In genomic region chr1:111442457-111442856, GRCh38 we compare ENCODE assay signal across 22 cellular contexts. TPM values are rescaled to one million over a fixed set of nuclear protein-coding genes. Genes with fewer than 3 reads are reported as not detected.
DNase-seq lines count a peak whose midpoint lies in the region; ATAC-seq and TF ChIP-seq lines count a peak whose summit lies in the region.
"Had no signal": no experiment of that assay in that cellular context is flagged by ENCODE, and none has a peak within 500 bp of the region (broad histone marks: within the 10 kb centered on the region; RNA-seq: fewer than 3 reads in every experiment).

No MANE protein-coding gene starts in this region.

- H3F3A ChIP-seq in GM23338 (replicated peaks; ENCODE audit: low read depth): no peaks in the 10 kb centered on the region

- H3K36me3 Mint-ChIP-seq in activated naive CD4-positive, alpha-beta T cell treated with anti-CD3 and anti-CD28 coated beads, Interleukin-2, amount 10 ng/mL, durations not matched to agents 7 days and 5 days: peaks cover 76% of the 10 kb centered on the region
- H3K36me3 Mint-ChIP-seq in GM23338 (ENCODE audit: low read depth) (peaks cover 93% of the 10 kb centered on the region), type B pancreatic cell (peaks cover 32% of the 10 kb centered on the region)
- H3K36me3 Mint-ChIP-seq in activated T-cell treated with anti-CD3 and anti-CD28 coated beads, Interleukin-2, amount 50 U/mL, for 72 hours (ENCODE audit: insufficient read depth in 2 of 2): peaks cover 4 to 34% of the 10 kb centered on the region in 2 donors
- H3K36me3 Mint-ChIP-seq in stimulated activated effector memory CD8-positive, alpha-beta T cell treated with anti-CD3 and anti-CD28 coated beads, Interleukin-12 subunit alpha, Interleukin-12 subunit beta, amount 100 ng/mL, for 72 hours: peaks cover 91% of the 10 kb centered on the region

- CTCF ChIA-PET in activated naive CD4-positive, alpha-beta T cell treated with anti-CD3 and anti-CD28 coated beads, Interleukin-2, amount 10 ng/mL, durations not matched to agents 7 days and 5 days (lab: Charles Lee): interaction anchor here (0.9 to 3.0 kb wide), 4 partner anchors 42 to 412 kb away, joined by 3 to 16 read pairs (median 6); no protein-coding TSS in a partner anchor

- no peaks in the 10 kb centered on the region; the same call in 1 of the 2 replicates for H3K4me1 ChIP-seq in GM23338 (ENCODE audit: insufficient read depth)

- H4K20me1 ChIP-seq in GM23338 (replicated peaks; ENCODE audit: insufficient read depth): peaks cover 45% of the 10 kb centered on the region

- no peaks in the 10 kb centered on the region for H3K9me2 ChIP-seq in GM23338 (ENCODE audit: insufficient read depth)

- H3K27me3 ChIP-seq in GM23338 (ENCODE audit: insufficient read depth): no peaks in the 10 kb centered on the region
- H3K27me3 ChIP-seq: foreskin keratinocyte, stomach, tibial artery had no signal

- no peaks in the 10 kb centered on the region for H3K9me3 Mint-ChIP-seq in activated naive CD4-positive, alpha-beta T cell treated with anti-CD3 and anti-CD28 coated beads, Interleukin-2, amount 10 ng/mL, durations not matched to agents 7 days and 5 days
- H3K9me3 Mint-ChIP-seq in GM23338 (no peaks in the 10 kb centered on the region), type B pancreatic cell (no peaks in the 10 kb centered on the region)
- H3K9me3 Mint-ChIP-seq in activated T-cell treated with anti-CD3 and anti-CD28 coated beads, Interleukin-2, amount 50 U/mL, for 72 hours: no peaks in the 10 kb centered on the region
- H3K9me3 Mint-ChIP-seq in stimulated activated effector memory CD8-positive, alpha-beta T cell treated with anti-CD3 and anti-CD28 coated beads, Interleukin-12 subunit alpha, Interleukin-12 subunit beta, amount 100 ng/mL, for 72 hours: no peaks in the 10 kb centered on the region
- H3K9me3 Mint-ChIP-seq: T-helper 2 cell treated with Interferon-gamma antibody and Interleukin-4, amounts not matched to agents 5 μg/mL and 100 μg/mL, for 36 hours had no signal

- H3K4me1 Mint-ChIP-seq in activated naive CD4-positive, alpha-beta T cell treated with anti-CD3 and anti-CD28 coated beads, Interleukin-2, amount 10 ng/mL, durations not matched to agents 7 days and 5 days: peaks cover 50% of the 10 kb centered on the region
- H3K4me1 Mint-ChIP-seq in GM23338 (peaks cover 4% of the 10 kb centered on the region; the same call in 2 of the 3 replicates), type B pancreatic cell (ENCODE audit: unreplicated experiment) (peaks cover 14% of the 10 kb centered on the region)
- peaks cover 62% of the 10 kb centered on the region for H3K4me1 Mint-ChIP-seq in activated T-cell treated with anti-CD3 and anti-CD28 coated beads, Interleukin-2, amount 50 U/mL, for 72 hours (ENCODE audit: low read depth)
- H3K4me1 Mint-ChIP-seq in stimulated activated effector memory CD8-positive, alpha-beta T cell treated with anti-CD3 and anti-CD28 coated beads, Interleukin-12 subunit alpha, Interleukin-12 subunit beta, amount 100 ng/mL, for 72 hours: peaks cover 57% of the 10 kb centered on the region

- peak overlapping the region; percentile 34 for H3K27ac Mint-ChIP-seq in activated naive CD4-positive, alpha-beta T cell treated with anti-CD3 and anti-CD28 coated beads, Interleukin-2, amount 10 ng/mL, durations not matched to agents 7 days and 5 days
- H3K27ac Mint-ChIP-seq in GM23338 (no peak overlapping the region), type B pancreatic cell (no peak overlapping the region)
- H3K27ac Mint-ChIP-seq in activated T-cell treated with anti-CD3 and anti-CD28 coated beads, Interleukin-2, amount 50 U/mL, for 72 hours: peak overlapping the region; percentile 82
- peak overlapping the region; percentile 99 for H3K27ac Mint-ChIP-seq in stimulated activated effector memory CD8-positive, alpha-beta T cell treated with anti-CD3 and anti-CD28 coated beads, Interleukin-12 subunit alpha, Interleukin-12 subunit beta, amount 100 ng/mL, for 72 hours
- H3K27ac Mint-ChIP-seq: T-helper 2 cell treated with Interferon-gamma antibody and Interleukin-4, amounts not matched to agents 5 μg/mL and 100 μg/mL, for 36 hours had no signal

- peaks cover 79% of the 10 kb centered on the region for H3K36me3 ChIP-seq in GM23338 (ENCODE audit: insufficient read depth)

- DNase-seq in activated naive CD4-positive, alpha-beta T cell treated with anti-CD3 and anti-CD28 coated beads, Interleukin-2, amount 10 ng/mL, durations not matched to agents 7 days and 5 days: no peak
- DNase-seq in activated naive CD4-positive, alpha-beta T cell treated with anti-CD3 and anti-CD28 coated beads, Interleukin-2, amount 50 U/mL, for 16 hours: no peak
- DNase-seq in GM23338 (ENCODE audit: low spot score) (no peak), COLO829 (ENCODE audit: low spot score) (no peak), type B pancreatic cell (ENCODE audit: extremely low spot score, unreplicated experiment) (no peak)
- DNase-seq in activated T-cell treated with anti-CD3 and anti-CD28 coated beads, Interleukin-2, amount 50 U/mL, for 72 hours: peak; percentile 47 to 48
- DNase-seq in stimulated activated effector memory CD8-positive, alpha-beta T cell treated with anti-CD3 and anti-CD28 coated beads, Interleukin-12 subunit alpha, Interleukin-12 subunit beta, amount 100 ng/mL, for 72 hours (ENCODE audit: low spot score in 2 of 2): no peak
- DNase-seq: anterior cingulate cortex, cortex of kidney, EL, foreskin keratinocyte, left colon, NCI-H1105 treated with DMSO at 0.1 percent for 48 hours, NCI-H2029 treated with DMSO at 0.1 percent for 48 hours, stomach, tibial artery had no signal

- no peak for TF ChIP-seq CTCF in GM23338 (conservative IDR thresholded peaks at IDR 0.05; ENCODE audit: low read depth in 2 of 2)
- TF ChIP-seq CTCF in type B pancreatic cell (conservative IDR thresholded peaks at IDR 0.05): no peak

- peaks cover 30% of the 10 kb centered on the region for H3K79me2 ChIP-seq in GM23338 (replicated peaks; ENCODE audit: insufficient read depth)

- no peaks in the 10 kb centered on the region for H3K27me3 Mint-ChIP-seq in activated naive CD4-positive, alpha-beta T cell treated with anti-CD3 and anti-CD28 coated beads, Interleukin-2, amount 10 ng/mL, durations not matched to agents 7 days and 5 days
- H3K27me3 Mint-ChIP-seq in GM23338 (ENCODE audit: insufficient read depth, low read depth, poor library complexity) (no peaks in the 10 kb centered on the region), type B pancreatic cell (no peaks in the 10 kb centered on the region)
- no peaks in the 10 kb centered on the region for H3K27me3 Mint-ChIP-seq in activated T-cell treated with anti-CD3 and anti-CD28 coated beads, Interleukin-2, amount 50 U/mL, for 72 hours (ENCODE audit: low read depth)

- no peak overlapping the region for H3K4me2 ChIP-seq in GM23338

- ATAC-seq in GM23338 (no peak), HG02588 (IDR thresholded peaks at IDR 0.05; ENCODE audit: unreplicated experiment) (no peak)
- ATAC-seq in activated T-cell treated with anti-CD3 and anti-CD28 coated beads, Interleukin-2, amount 50 U/mL, for 72 hours (replicated peaks in 1 of 2): peak; percentile 92 to 96
- peak; percentile 94 for ATAC-seq in stimulated activated effector memory CD8-positive, alpha-beta T cell treated with anti-CD3 and anti-CD28 coated beads, Interleukin-12 subunit alpha, Interleukin-12 subunit beta, amount 100 ng/mL, for 72 hours
- ATAC-seq: esophagus mucosa, foreskin keratinocyte, left colon, SK-N-SH treated with all-trans-retinoic acid at 6 μM for 48 hours had no signal

- no peak overlapping the region for H3K4me3 Mint-ChIP-seq in activated naive CD4-positive, alpha-beta T cell treated with anti-CD3 and anti-CD28 coated beads, Interleukin-2, amount 10 ng/mL, durations not matched to agents 7 days and 5 days
- H3K4me3 Mint-ChIP-seq in GM23338: no peak overlapping the region
- peak overlapping the region in 1 of 2 donors; percentile 66 for H3K4me3 Mint-ChIP-seq in activated T-cell treated with anti-CD3 and anti-CD28 coated beads, Interleukin-2, amount 50 U/mL, for 72 hours
- no peak overlapping the region for H3K4me3 Mint-ChIP-seq in stimulated activated effector memory CD8-positive, alpha-beta T cell treated with anti-CD3 and anti-CD28 coated beads, Interleukin-12 subunit alpha, Interleukin-12 subunit beta, amount 100 ng/mL, for 72 hours
- H3K4me3 Mint-ChIP-seq in type B pancreatic cell: no peak overlapping the region
- H3K4me3 Mint-ChIP-seq: T-helper 2 cell treated with Interferon-gamma antibody and Interleukin-4, amounts not matched to agents 5 μg/mL and 100 μg/mL, for 36 hours had no signal

- no peak overlapping the region for H3K4me3 ChIP-seq in GM23338
- H3K4me3 ChIP-seq: stomach, tibial artery had no signal

- H2AFZ ChIP-seq in GM23338: no peak overlapping the region

- peak overlapping the region; percentile 67; the same call in 1 of the 2 replicates for H3K27ac ChIP-seq in GM23338 (ENCODE audit: low read depth)
- H3K27ac ChIP-seq: C4-2B, foreskin keratinocyte, stomach, tibial artery, VCaP had no signal

RNA-seq across cellular contexts. Expression of gene WDR77, which starts 6.6 kb away (rescaled TPM):
- 111 and 117 TPM in 2 replicates for total RNA-seq in GM23338 (2014; rRNA removed; shearing (Covaris generic))
- polyA plus RNA-seq in GM23338 (2016; fragmentation: Nextera tagmentation; extraction: Ambion mirVana): 75.0 and 85.9 TPM in 2 replicates
- total RNA-seq in activated T-cell treated with anti-CD3 and anti-CD28 coated beads, Interleukin-2, amount 50 U/mL, for 72 hours: 10 to 100 TPM; 15.7 to 21.5 TPM
- 33.0 and 42.8 TPM in 2 replicates for total RNA-seq in type B pancreatic cell (ENCODE audit: low replicate concordance)

RNA-seq across cellular contexts. Expression of gene ATP5PB, which starts 6.8 kb away (rescaled TPM):
- 272 and 300 TPM in 2 replicates for total RNA-seq in GM23338 (2014; rRNA removed; shearing (Covaris generic))
- polyA plus RNA-seq in GM23338 (2016; fragmentation: Nextera tagmentation; extraction: Ambion mirVana): 260 and 279 TPM in 2 replicates
- total RNA-seq in activated T-cell treated with anti-CD3 and anti-CD28 coated beads, Interleukin-2, amount 50 U/mL, for 72 hours: 100 to 1,000 TPM; 203 to 245 TPM
- 242 and 272 TPM in 2 replicates for total RNA-seq in type B pancreatic cell (ENCODE audit: low replicate concordance)

RNA-seq across cellular contexts. Expression of gene OVGP1, which starts 14.9 kb away (rescaled TPM):
- total RNA-seq in GM23338 (2014; rRNA removed; shearing (Covaris generic)): 0.93 and 1.0 TPM in 2 replicates
- polyA plus RNA-seq in GM23338 (2016; fragmentation: Nextera tagmentation; extraction: Ambion mirVana): 0.82 and 0.99 TPM in 2 replicates
- 1 to 10 TPM; 5.1 to 7.2 TPM for total RNA-seq in activated T-cell treated with anti-CD3 and anti-CD28 coated beads, Interleukin-2, amount 50 U/mL, for 72 hours
- 1.8 and 3.0 TPM in 2 replicates for total RNA-seq in type B pancreatic cell (ENCODE audit: low replicate concordance)

RNA-seq across cellular contexts. Expression of gene C1orf162, which starts 31.3 kb away (rescaled TPM):
- total RNA-seq in GM23338 (2014; rRNA removed; shearing (Covaris generic)): 0.16 and 0.69 TPM in 2 replicates
- 0.28 and 0.47 TPM in 2 replicates for polyA plus RNA-seq in GM23338 (2016; fragmentation: Nextera tagmentation; extraction: Ambion mirVana)
- 10 to 100 TPM; 11.4 to 11.7 TPM for total RNA-seq in activated T-cell treated with anti-CD3 and anti-CD28 coated beads, Interleukin-2, amount 50 U/mL, for 72 hours
- 0.95 and 2.1 TPM in 2 replicates for total RNA-seq in type B pancreatic cell (ENCODE audit: low replicate concordance)

Comparison
In these comparisons a context has a peak if more than half of its experiments do, and no peak if none do; other contexts are left out.
1. DNase-seq: peak in activated T-cell treated with anti-CD3 and anti-CD28 coated beads, Interleukin-2, amount 50 U/mL, for 72 hours (2 of 2); none in activated naive CD4-positive, alpha-beta T cell treated with anti-CD3 and anti-CD28 coated beads, Interleukin-2, amount 10 ng/mL, durations not matched to agents 7 days and 5 days (single experiment), activated naive CD4-positive, alpha-beta T cell treated with anti-CD3 and anti-CD28 coated beads, Interleukin-2, amount 50 U/mL, for 16 hours (single experiment), GM23338 (single experiment), stimulated activated effector memory CD8-positive, alpha-beta T cell treated with anti-CD3 and anti-CD28 coated beads, Interleukin-12 subunit alpha, Interleukin-12 subunit beta, amount 100 ng/mL, for 72 hours (0 of 2), COLO829 (single experiment) and type B pancreatic cell (single experiment).
2. H3K27ac Mint-ChIP-seq: peak in activated naive CD4-positive, alpha-beta T cell treated with anti-CD3 and anti-CD28 coated beads, Interleukin-2, amount 10 ng/mL, durations not matched to agents 7 days and 5 days (single experiment), activated T-cell treated with anti-CD3 and anti-CD28 coated beads, Interleukin-2, amount 50 U/mL, for 72 hours (single experiment) and stimulated activated effector memory CD8-positive, alpha-beta T cell treated with anti-CD3 and anti-CD28 coated beads, Interleukin-12 subunit alpha, Interleukin-12 subunit beta, amount 100 ng/mL, for 72 hours (single experiment); none in GM23338 (single experiment) and type B pancreatic cell (single experiment).
3. ATAC-seq: peak in activated T-cell treated with anti-CD3 and anti-CD28 coated beads, Interleukin-2, amount 50 U/mL, for 72 hours (2 of 2) and stimulated activated effector memory CD8-positive, alpha-beta T cell treated with anti-CD3 and anti-CD28 coated beads, Interleukin-12 subunit alpha, Interleukin-12 subunit beta, amount 100 ng/mL, for 72 hours (single experiment); none in GM23338 (single experiment) and HG02588 (single experiment).